In the genomic region with DNA sequence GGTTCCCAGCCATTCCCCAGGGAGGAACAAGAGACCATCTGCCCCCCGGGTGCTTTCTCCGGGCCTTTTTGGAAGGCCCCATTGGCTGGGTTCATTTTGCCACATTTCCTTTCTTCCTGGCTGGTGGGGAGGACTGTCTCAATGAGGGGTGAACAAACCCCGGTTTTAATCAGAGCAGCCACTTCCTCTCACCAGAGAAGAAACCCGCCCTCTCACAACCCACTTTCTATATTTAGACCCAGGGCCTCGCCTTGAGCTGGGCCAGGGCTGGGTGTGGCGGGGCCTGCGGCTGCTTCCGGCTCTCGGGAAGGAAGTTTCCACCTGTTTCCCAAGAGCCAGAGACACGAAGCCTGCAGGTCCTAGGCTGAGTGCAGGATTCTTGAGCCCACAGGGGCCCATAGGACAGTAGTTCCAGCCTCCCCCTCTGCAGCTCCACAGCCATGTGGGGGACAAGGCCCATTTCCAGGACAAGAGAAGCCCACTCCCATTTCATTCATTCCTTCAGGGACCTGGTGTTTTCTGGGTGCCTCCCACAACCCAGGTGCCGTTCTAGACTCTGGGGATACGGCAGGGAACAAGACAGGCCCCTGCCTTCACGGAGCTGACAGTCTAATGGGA, we compare ENCODE assay signal across 8 cellular contexts. TPM values are rescaled to one million over a fixed set of nuclear protein-coding genes. Genes with fewer than 3 reads are reported as not detected.
DNase-seq lines count a peak whose midpoint lies in the region; ATAC-seq lines count a peak whose summit lies in the region.

No MANE protein-coding gene starts in this region.

- H3K27ac ChIP-seq in right cardiac atrium (ENCODE audit: low read length): peak overlapping the region; percentile 56

- 34% methylated on average over 13 of the region's 13 CpGs for WGBS in right cardiac atrium

- no peaks in the 10 kb centered on the region for H3K4me1 ChIP-seq in right cardiac atrium (ENCODE audit: control insufficient read depth, insufficient read depth, low read length)

- ATAC-seq in GM18499 (IDR thresholded peaks at IDR 0.05; ENCODE audit: insufficient read depth, unreplicated experiment): peak; percentile 66
- ATAC-seq in HG02610 (IDR thresholded peaks at IDR 0.05; ENCODE audit: unreplicated experiment): peak; percentile 75
- peak; percentile 73 to 76 for ATAC-seq in right cardiac atrium

- H3K9me3 ChIP-seq in right cardiac atrium (ENCODE audit: control insufficient read depth, low read length): no peaks in the 10 kb centered on the region

- no peak overlapping the region for H3K4me3 ChIP-seq in right cardiac atrium (ENCODE audit: low read length)

- no peaks in the 10 kb centered on the region for H3K27me3 ChIP-seq in right cardiac atrium (ENCODE audit: control insufficient read depth, insufficient read depth)

- intact Hi-C loops in right cardiac atrium (cut with DNase I): no loop called here

- DNase-seq in MV-4-11 (lab: John Stamatoyannopoulos, UW) (peak; percentile 98), right cardiac atrium (peak; percentile 57 to 84 (median 80)), T1000 (lab: John Stamatoyannopoulos, UW) (no peak), NCI-H774 (lab: John Stamatoyannopoulos, UW) (no peak)
- peak; percentile 82 for DNase-seq in activated CD8-positive, alpha-beta memory T cell treated with anti-CD3 and anti-CD28 coated beads for 24 hours
- peak; percentile 44 to 67 for DNase-seq in stimulated activated CD8-positive, alpha-beta memory T cell treated with anti-CD3 and anti-CD28 coated beads, Interleukin-7, amount 100 ng/mL, for 48 hours (ENCODE audit: extremely low read depth in 1 of 2, low read depth in 1 of 2)

RNA-seq across cellular contexts. Expression of gene RBM38, which starts 41.8 kb away (rescaled TPM):
- 100 to 1,000 TPM in 1 of 4 donors, 10 to 100 TPM in 3; 82.6 to 143 (median 94.4) TPM for total RNA-seq in right cardiac atrium
- polyA plus RNA-seq in right cardiac atrium: 182 TPM

Comparison
In these comparisons a context has a peak if more than half of its experiments do, and no peak if none do; other contexts are left out.
1. DNase-seq: peak in MV-4-11 (single experiment), activated CD8-positive, alpha-beta memory T cell treated with anti-CD3 and anti-CD28 coated beads for 24 hours (single experiment), right cardiac atrium (3 of 3) and stimulated activated CD8-positive, alpha-beta memory T cell treated with anti-CD3 and anti-CD28 coated beads, Interleukin-7, amount 100 ng/mL, for 48 hours (2 of 2); none in T1000 (single experiment) and NCI-H774 (single experiment).
2. Peak in every context shown above with its lines, with median percentiles within 50 percentile points of each other: ATAC-seq.